19 cellular contexts compared by ENCODE assay signal in the genomic region with DNA sequence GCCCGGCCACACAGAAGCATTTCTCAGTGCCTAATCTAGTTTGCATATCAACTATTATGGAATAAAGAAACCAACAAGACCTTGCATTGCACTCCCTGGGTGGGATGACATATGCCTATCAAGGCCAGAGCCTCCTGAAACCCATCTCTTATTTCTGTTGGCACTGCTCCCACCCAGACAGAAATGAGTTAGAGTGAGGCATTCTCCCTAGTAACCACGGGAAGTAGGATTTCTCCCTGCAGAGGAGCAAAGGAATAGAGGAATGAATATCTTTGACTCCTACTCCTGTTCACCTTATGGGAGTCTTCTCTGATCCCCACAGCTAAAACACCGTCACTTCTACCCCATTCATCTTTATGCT. TPM values are rescaled to one million over a fixed set of nuclear protein-coding genes. Genes with fewer than 3 reads are reported as not detected.
DNase-seq lines count a peak whose midpoint lies in the region; ATAC-seq and TF ChIP-seq lines count a peak whose summit lies in the region.
"Had no signal": no experiment of that assay in that cellular context is flagged by ENCODE, and none has a peak within 500 bp of the region (broad histone marks: within the 10 kb centered on the region; RNA-seq: fewer than 3 reads in every experiment).

No MANE protein-coding gene starts in this region.

- H3K27ac ChIP-seq in SK-N-SH (ENCODE audit: low read depth in 2 of 2, low read length in 1 of 2) (no peak overlapping the region), endodermal cell (ENCODE audit: low read depth, low read length) (no peak overlapping the region), Karpas-422 (ENCODE audit: low read length) (no peak overlapping the region), left ventricle myocardium inferior (replicated peaks) (no peak overlapping the region)
- H3K27ac ChIP-seq: thyroid gland had no signal

- intact Hi-C loops in natural killer cell (cut with micrococcal nuclease) (no loop called here), left ventricle myocardium inferior (cut with micrococcal nuclease) (no loop called here)

- no peaks in the 10 kb centered on the region for H3K36me3 Mint-ChIP-seq in natural killer cell treated with Interleukin-12 subunit alpha and Interleukin-12 subunit beta and Interleukin-15 and Interleukin-18, amount 100 ng/mL, for 72 hours
- H3K36me3 Mint-ChIP-seq in natural killer cell (no peaks in the 10 kb centered on the region), endodermal cell (ENCODE audit: low read depth) (no peaks in the 10 kb centered on the region)
- no peaks in the 10 kb centered on the region for H3K36me3 Mint-ChIP-seq in stimulated activated naive B cell treated with anti-CD40 and anti-IgM and Interleukin-4, amounts not matched to agents 10 μg/mL and 1 μg/mL and 100 μg/mL, for 72 hours

- H3K9ac ChIP-seq in SK-N-SH: no peak overlapping the region
- H3K9ac ChIP-seq in endodermal cell (ENCODE audit: extremely low read depth, low read length, poor library complexity, severe bottlenecking): no peak overlapping the region
- H3K9ac ChIP-seq in Karpas-422 (ENCODE audit: low read length): no peak overlapping the region

- H3K27me3 Mint-ChIP-seq in natural killer cell treated with Interleukin-12 subunit alpha and Interleukin-12 subunit beta and Interleukin-15 and Interleukin-18, amount 100 ng/mL, for 72 hours: peaks cover 7 to 22% of the 10 kb centered on the region in 2 donors
- H3K27me3 Mint-ChIP-seq in natural killer cell (ENCODE audit: low read depth in 2 of 2): peaks cover 6 to 8% of the 10 kb centered on the region in 2 donors
- H3K27me3 Mint-ChIP-seq in endodermal cell (ENCODE audit: insufficient read depth): no peaks in the 10 kb centered on the region
- H3K27me3 Mint-ChIP-seq in stimulated activated naive B cell treated with anti-CD40 and anti-IgM and Interleukin-4, amounts not matched to agents 10 μg/mL and 1 μg/mL and 100 μg/mL, for 72 hours: no peaks in the 10 kb centered on the region

- no peak overlapping the region for H3K4me3 Mint-ChIP-seq in natural killer cell treated with Interleukin-12 subunit alpha and Interleukin-12 subunit beta and Interleukin-15 and Interleukin-18, amount 100 ng/mL, for 72 hours
- H3K4me3 Mint-ChIP-seq in natural killer cell: no peak overlapping the region
- H3K4me3 Mint-ChIP-seq in endodermal cell: no peak overlapping the region
- peak overlapping the region; percentile 44 to 47 for H3K4me3 Mint-ChIP-seq in stimulated activated naive B cell treated with anti-CD40 and anti-IgM and Interleukin-4, amounts not matched to agents 10 μg/mL and 1 μg/mL and 100 μg/mL, for 72 hours
- H3K4me3 Mint-ChIP-seq: H9 had no signal

- no peaks in the 10 kb centered on the region for H3K9me3 ChIP-seq in SK-N-SH
- H3K9me3 ChIP-seq in endodermal cell (ENCODE audit: control insufficient read depth, low read length): no peaks in the 10 kb centered on the region
- H3K9me3 ChIP-seq in Karpas-422 (ENCODE audit: low read length): no peaks in the 10 kb centered on the region
- H3K9me3 ChIP-seq in left ventricle myocardium inferior (replicated peaks): no peaks in the 10 kb centered on the region
- H3K9me3 ChIP-seq: BE2C, thyroid gland had no signal

- no peak for TF ChIP-seq EP300 in SK-N-SH (IDR thresholded peaks at IDR 0.05; ENCODE audit: borderline replicate concordance in 1 of 2, low read depth in 1 of 2, low read length in 1 of 2)

- H3K9me3 Mint-ChIP-seq in natural killer cell treated with Interleukin-12 subunit alpha and Interleukin-12 subunit beta and Interleukin-15 and Interleukin-18, amount 100 ng/mL, for 72 hours: no peaks in the 10 kb centered on the region
- H3K9me3 Mint-ChIP-seq in natural killer cell: no peaks in the 10 kb centered on the region
- no peaks in the 10 kb centered on the region for H3K9me3 Mint-ChIP-seq in endodermal cell
- H3K9me3 Mint-ChIP-seq in stimulated activated naive B cell treated with anti-CD40 and anti-IgM and Interleukin-4, amounts not matched to agents 10 μg/mL and 1 μg/mL and 100 μg/mL, for 72 hours: no peaks in the 10 kb centered on the region
- H3K9me3 Mint-ChIP-seq: H9 had no signal

- no peak for DNase-seq in natural killer cell treated with Interleukin-12 subunit alpha and Interleukin-12 subunit beta and Interleukin-15 and Interleukin-18, amount 100 ng/mL, for 72 hours (ENCODE audit: low spot score)
- DNase-seq in natural killer cell (no peak), SK-N-SH (no peak), endodermal cell (no peak), Karpas-422 (no peak), left ventricle myocardium inferior (no peak)
- no peak for DNase-seq in stimulated activated naive B cell treated with anti-CD40 and anti-IgM and Interleukin-4, amounts not matched to agents 10 μg/mL and 1 μg/mL and 100 μg/mL, for 72 hours
- DNase-seq: activated CD4-positive, alpha-beta T cell treated with anti-CD3 and anti-CD28 coated beads for 1 hour; BE2C; DMS79 treated with DMSO at 0.1 percent for 48 hours; H9; NCI-H1694 treated with DMSO at 0.1 percent for 48 hours; OCI-M1; thyroid gland had no signal

- H3K4me3 ChIP-seq in SK-N-SH (ENCODE audit: low read depth in 2 of 2, low read length in 1 of 2) (no peak overlapping the region), endodermal cell (ENCODE audit: low read length) (no peak overlapping the region), Karpas-422 (ENCODE audit: low read length) (no peak overlapping the region), left ventricle myocardium inferior (no peak overlapping the region)
- H3K4me3 ChIP-seq: thyroid gland had no signal

- H3K4me1 Mint-ChIP-seq in natural killer cell treated with Interleukin-12 subunit alpha and Interleukin-12 subunit beta and Interleukin-15 and Interleukin-18, amount 100 ng/mL, for 72 hours (ENCODE audit: low read depth in 2 of 2): peaks cover 12% of the 10 kb centered on the region in 2 donors
- H3K4me1 Mint-ChIP-seq in natural killer cell (no peaks in the 10 kb centered on the region), endodermal cell (peaks cover 14% of the 10 kb centered on the region)
- H3K4me1 Mint-ChIP-seq in stimulated activated naive B cell treated with anti-CD40 and anti-IgM and Interleukin-4, amounts not matched to agents 10 μg/mL and 1 μg/mL and 100 μg/mL, for 72 hours: peaks cover 55 to 72% of the 10 kb centered on the region in 2 donors

- CTCF ChIA-PET in SK-N-SH (lab: Yijun Ruan, JAX): interaction anchor here (1.0 kb wide), 1 partner anchor 354 kb away, joined by 3 read pairs; no protein-coding TSS in a partner anchor

- no peak for TF ChIP-seq RAD21 in SK-N-SH (IDR thresholded peaks at IDR 0.05; ENCODE audit: low read length)

- H3K79me2 ChIP-seq in SK-N-SH (ENCODE audit: insufficient read depth) (no peaks in the 10 kb centered on the region), Karpas-422 (ENCODE audit: low read length) (no peaks in the 10 kb centered on the region)

- H4K20me1 ChIP-seq in SK-N-SH (ENCODE audit: insufficient read depth) (no peaks in the 10 kb centered on the region), Karpas-422 (ENCODE audit: insufficient read depth, low read depth, low read length) (no peaks in the 10 kb centered on the region)

- no peaks in the 10 kb centered on the region for H3K27me3 ChIP-seq in SK-N-SH (ENCODE audit: insufficient read depth)
- H3K27me3 ChIP-seq in endodermal cell (ENCODE audit: control insufficient read depth, insufficient read depth, low read length, poor library complexity, severe bottlenecking): no peaks in the 10 kb centered on the region
- H3K27me3 ChIP-seq in Karpas-422 (ENCODE audit: low read length): no peaks in the 10 kb centered on the region
- no peaks in the 10 kb centered on the region for H3K27me3 ChIP-seq in left ventricle myocardium inferior (ENCODE audit: low read depth)
- H3K27me3 ChIP-seq: BE2C, thyroid gland had no signal

- peak overlapping the region; percentile 18 to 43 for H3K27ac Mint-ChIP-seq in natural killer cell treated with Interleukin-12 subunit alpha and Interleukin-12 subunit beta and Interleukin-15 and Interleukin-18, amount 100 ng/mL, for 72 hours
- H3K27ac Mint-ChIP-seq in natural killer cell: no peak overlapping the region
- peak overlapping the region; percentile 35 for H3K27ac Mint-ChIP-seq in endodermal cell
- H3K27ac Mint-ChIP-seq in stimulated activated naive B cell treated with anti-CD40 and anti-IgM and Interleukin-4, amounts not matched to agents 10 μg/mL and 1 μg/mL and 100 μg/mL, for 72 hours: peak overlapping the region; percentile 94

- WGBS in SK-N-SH (ENCODE audit: low lambda C conversion rate): 67% methylated on average over 3 of the region's 3 CpGs
- WGBS in endodermal cell (ENCODE audit: insufficient coverage in 1 of 2, insufficient read length in 1 of 2), 2 experiments: 73 to 79% methylated on average over 3 of the region's 3 CpGs

- H3F3A ChIP-seq in SK-N-SH (replicated peaks; ENCODE audit: insufficient read depth): peaks cover 4% of the 10 kb centered on the region

- no peaks in the 10 kb centered on the region for H3K9me2 ChIP-seq in SK-N-SH
- no peaks in the 10 kb centered on the region for H3K9me2 ChIP-seq in Karpas-422 (replicated peaks; ENCODE audit: insufficient read depth, low read length)

- no peaks in the 10 kb centered on the region for H3K36me3 ChIP-seq in SK-N-SH (replicated peaks in 1 of 2; ENCODE audit: control insufficient read depth in 1 of 2, insufficient read depth in 2 of 2, low read length in 1 of 2)
- no peaks in the 10 kb centered on the region for H3K36me3 ChIP-seq in endodermal cell (ENCODE audit: control insufficient read depth, insufficient read depth, low read length)
- H3K36me3 ChIP-seq in Karpas-422 (ENCODE audit: insufficient read depth, low read length): no peaks in the 10 kb centered on the region
- H3K36me3 ChIP-seq in left ventricle myocardium inferior: no peaks in the 10 kb centered on the region
- H3K36me3 ChIP-seq: BE2C, thyroid gland had no signal

- H3K4me2 ChIP-seq in SK-N-SH (no peak overlapping the region), Karpas-422 (ENCODE audit: low read depth, low read length, poor library complexity, severe bottlenecking) (no peak overlapping the region)

- ATAC-seq in natural killer cell treated with Interleukin-12 subunit alpha and Interleukin-12 subunit beta and Interleukin-15 and Interleukin-18, amount 100 ng/mL, for 72 hours: no peak
- no peak for ATAC-seq in natural killer cell
- no peak for ATAC-seq in stimulated activated naive B cell treated with anti-CD40 and anti-IgM and Interleukin-4, amounts not matched to agents 10 μg/mL and 1 μg/mL and 100 μg/mL, for 72 hours (replicated peaks)
- ATAC-seq in HG02588 (IDR thresholded peaks at IDR 0.05; ENCODE audit: unreplicated experiment): no peak

- POLR2A ChIA-PET in SK-N-SH (lab: Yijun Ruan, JAX): no interaction called here

- H3K4me1 ChIP-seq in SK-N-SH (ENCODE audit: control insufficient read depth in 1 of 2, insufficient read depth in 2 of 2, low read depth in 1 of 2, low read length in 1 of 2) (peaks cover 2 to 37% of the 10 kb centered on the region in 2 experiments; a peak in 2 of 4 replicates), endodermal cell (ENCODE audit: control insufficient read depth, insufficient read depth, low read length) (no peaks in the 10 kb centered on the region), Karpas-422 (ENCODE audit: low read length) (no peaks in the 10 kb centered on the region), left ventricle myocardium inferior (peaks cover 8% of the 10 kb centered on the region)

- TF ChIP-seq CTCF in natural killer cell (IDR thresholded peaks at IDR 0.05) (no peak), SK-N-SH (IDR thresholded peaks at IDR 0.05) (no peak), endodermal cell (conservative IDR thresholded peaks at IDR 0.05) (no peak), left ventricle myocardium inferior (IDR thresholded peaks at IDR 0.05; ENCODE audit: borderline replicate concordance) (no peak)

- H2AFZ ChIP-seq in SK-N-SH (ENCODE audit: low read depth) (no peak overlapping the region), Karpas-422 (ENCODE audit: low read length) (no peak overlapping the region)

RNA-seq across cellular contexts. Expression of a gene that starts 24.2 kb away (rescaled TPM):
- not detected for total RNA-seq in natural killer cell treated with Interleukin-12 subunit alpha and Interleukin-12 subunit beta and Interleukin-15 and Interleukin-18, amount 100 ng/mL, for 72 hours
- not detected for total RNA-seq in natural killer cell
- not detected in 2 replicates for polyA plus RNA-seq in SK-N-SH (2012; rRNA removed)
- polyA plus RNA-seq in SK-N-SH (2012; cell fraction: cytosol; rRNA removed): not detected in 2 replicates
- not detected in 2 replicates for polyA plus RNA-seq in SK-N-SH (2012; cell fraction: nucleus; rRNA removed)
- total RNA-seq in endodermal cell: not detected
- not detected for polyA plus RNA-seq in endodermal cell (2013, experiment 1 of 2)
- polyA plus RNA-seq in endodermal cell (2013, experiment 2 of 2): not detected
- not detected in 2 replicates for total RNA-seq in Karpas-422 (2014; rRNA removed; shearing (Covaris generic); ENCODE audit: low replicate concordance)
- not detected for total RNA-seq in left ventricle myocardium inferior
- total RNA-seq: cardiac septum, H9, mucosa of gallbladder, NCI-H460, posterior vena cava, thyroid gland had no signal

RNA-seq across cellular contexts. Expression of a gene that starts 32.9 kb away (rescaled TPM):
- not detected for total RNA-seq in natural killer cell treated with Interleukin-12 subunit alpha and Interleukin-12 subunit beta and Interleukin-15 and Interleukin-18, amount 100 ng/mL, for 72 hours
- not detected for total RNA-seq in natural killer cell
- 0.03 and 0.13 TPM in 2 replicates for polyA plus RNA-seq in SK-N-SH (2012; rRNA removed)
- polyA plus RNA-seq in SK-N-SH (2012; cell fraction: cytosol; rRNA removed): 0.14 and 0.17 TPM in 2 replicates
- 0.07 and 0.08 TPM in 2 replicates for polyA plus RNA-seq in SK-N-SH (2012; cell fraction: nucleus; rRNA removed)
- total RNA-seq in endodermal cell: not detected
- polyA plus RNA-seq in endodermal cell (2013, experiment 1 of 2): not detected
- polyA plus RNA-seq in endodermal cell (2013, experiment 2 of 2): not detected
- not detected in 2 replicates for total RNA-seq in Karpas-422 (2014; rRNA removed; shearing (Covaris generic); ENCODE audit: low replicate concordance)
- not detected for total RNA-seq in left ventricle myocardium inferior
- total RNA-seq: cardiac septum, H9, mucosa of gallbladder, thyroid gland had no signal

RNA-seq across cellular contexts. Expression of a gene that starts 60.0 kb away (rescaled TPM):
- total RNA-seq in natural killer cell treated with Interleukin-12 subunit alpha and Interleukin-12 subunit beta and Interleukin-15 and Interleukin-18, amount 100 ng/mL, for 72 hours: 10 to 100 TPM; 65.9 to 78.8 TPM
- 10 to 100 TPM; 65.0 to 71.6 (median 67.3) TPM for total RNA-seq in natural killer cell
- 42.3 and 62.7 TPM in 2 replicates for polyA plus RNA-seq in SK-N-SH (2012; rRNA removed)
- 41.6 and 49.2 TPM in 2 replicates for polyA plus RNA-seq in SK-N-SH (2012; cell fraction: cytosol; rRNA removed)
- polyA plus RNA-seq in SK-N-SH (2012; cell fraction: nucleus; rRNA removed): 30.2 and 65.2 TPM in 2 replicates
- 10 to 100 TPM; 90.3 to 92.0 TPM for total RNA-seq in endodermal cell
- polyA plus RNA-seq in endodermal cell (2013, experiment 1 of 2): 67.5 TPM
- 65.3 TPM for polyA plus RNA-seq in endodermal cell (2013, experiment 2 of 2)
- total RNA-seq in Karpas-422 (2014; rRNA removed; shearing (Covaris generic); ENCODE audit: low replicate concordance): 35.6 and 121 TPM in 2 replicates
- 50.4 TPM for total RNA-seq in left ventricle myocardium inferior

Comparison
In these comparisons a context has a peak if more than half of its experiments do, and no peak if none do; other contexts are left out.
1. H3K27ac Mint-ChIP-seq: peak in natural killer cell treated with Interleukin-12 subunit alpha and Interleukin-12 subunit beta and Interleukin-15 and Interleukin-18, amount 100 ng/mL, for 72 hours (2 of 2), endodermal cell (single experiment) and stimulated activated naive B cell treated with anti-CD40 and anti-IgM and Interleukin-4, amounts not matched to agents 10 μg/mL and 1 μg/mL and 100 μg/mL, for 72 hours (single experiment); none in natural killer cell (0 of 2).
2. H3K4me3 Mint-ChIP-seq: peak in stimulated activated naive B cell treated with anti-CD40 and anti-IgM and Interleukin-4, amounts not matched to agents 10 μg/mL and 1 μg/mL and 100 μg/mL, for 72 hours (2 of 2); none in natural killer cell treated with Interleukin-12 subunit alpha and Interleukin-12 subunit beta and Interleukin-15 and Interleukin-18, amount 100 ng/mL, for 72 hours (single experiment), natural killer cell (single experiment) and endodermal cell (single experiment).